In genomic region chr1:174273190-174273589, GRCh38 we compare ENCODE assay signal across 13 cellular contexts.
DNase-seq lines count a peak whose midpoint lies in the region; ATAC-seq and TF ChIP-seq lines count a peak whose summit lies in the region.
"Had no signal": no experiment of that assay in that cellular context is flagged by ENCODE, and none has a peak within 500 bp of the region (broad histone marks: within the 10 kb centered on the region; RNA-seq: fewer than 3 reads in every experiment).

No MANE protein-coding gene starts in this region.

- H3K36me3 Mint-ChIP-seq in nephron progenitor cell (ENCODE audit: low read depth) (no peaks in the 10 kb centered on the region), natural killer cell (no peaks in the 10 kb centered on the region)
- peaks cover 17% of the 10 kb centered on the region for H3K36me3 Mint-ChIP-seq in activated T-helper 17 cell treated with anti-CD3 and anti-CD28 coated beads, Interleukin-2, amount 50 U/mL, for 72 hours (ENCODE audit: low read depth)

- peaks cover 66% of the 10 kb centered on the region for H3F3A ChIP-seq in DOHH2 (ENCODE audit: control insufficient read depth, insufficient read depth)

- H3K27ac Mint-ChIP-seq in nephron progenitor cell (peak overlapping the region; percentile 3), natural killer cell (no peak overlapping the region)
- no peak overlapping the region for H3K27ac Mint-ChIP-seq in activated T-helper 17 cell treated with anti-CD3 and anti-CD28 coated beads, Interleukin-2, amount 50 U/mL, for 72 hours
- H3K27ac Mint-ChIP-seq: CD4-positive, CD25-positive, alpha-beta regulatory T cell had no signal

- H3K4me2 ChIP-seq in DOHH2 (ENCODE audit: low read length): peak overlapping the region; percentile 60
- H3K4me2 ChIP-seq: KMS-11 had no signal

- H3K27me3 Mint-ChIP-seq in nephron progenitor cell (ENCODE audit: low read depth, poor library complexity) (no peaks in the 10 kb centered on the region), natural killer cell (ENCODE audit: low read depth in 2 of 2) (no peaks in the 10 kb centered on the region)
- no peaks in the 10 kb centered on the region for H3K27me3 Mint-ChIP-seq in activated T-helper 17 cell treated with anti-CD3 and anti-CD28 coated beads, Interleukin-2, amount 50 U/mL, for 72 hours
- H3K27me3 Mint-ChIP-seq: CD4-positive, CD25-positive, alpha-beta regulatory T cell had no signal

- no peaks in the 10 kb centered on the region for H3K4me1 Mint-ChIP-seq in nephron progenitor cell
- H3K4me1 Mint-ChIP-seq in activated T-helper 17 cell treated with anti-CD3 and anti-CD28 coated beads, Interleukin-2, amount 50 U/mL, for 72 hours: no peaks in the 10 kb centered on the region
- no peaks in the 10 kb centered on the region for H3K4me1 Mint-ChIP-seq in natural killer cell

- H3K36me3 ChIP-seq in DOHH2 (ENCODE audit: control insufficient read depth, low read length): peaks cover 47% of the 10 kb centered on the region
- H3K36me3 ChIP-seq: HAP-1 had no signal

- H3K4me1 ChIP-seq in DOHH2 (ENCODE audit: control insufficient read depth, low read length): peaks cover 85% of the 10 kb centered on the region

- peak overlapping the region; percentile 96 for H3K27ac ChIP-seq in DOHH2 (ENCODE audit: low read depth, low read length)
- H3K27ac ChIP-seq: BLaER1 treated with 17β-estradiol and CSF1 and Interleukin-3, amounts not matched to agents 10 nM and 100 nM; KMS-11 had no signal

- H3K9me2 ChIP-seq in DOHH2 (replicated peaks; ENCODE audit: control insufficient read depth, low read length): no peaks in the 10 kb centered on the region

- no peaks in the 10 kb centered on the region for H3K9me3 ChIP-seq in DOHH2 (ENCODE audit: control insufficient read depth, insufficient read depth, low read length)
- H3K9me3 ChIP-seq: HAP-1 had no signal

- intact Hi-C loops in natural killer cell (cut with micrococcal nuclease): no loop called here

- H3K4me3 ChIP-seq in DOHH2 (ENCODE audit: low read length): peak overlapping the region; percentile 58
- H3K4me3 ChIP-seq: BLaER1 treated with 17β-estradiol and CSF1 and Interleukin-3, amounts not matched to agents 10 nM and 100 nM; HAP-1 had no signal

- no peaks in the 10 kb centered on the region for H3K27me3 ChIP-seq in DOHH2 (ENCODE audit: control insufficient read depth, low read length)
- H3K27me3 ChIP-seq: BLaER1 treated with 17β-estradiol and CSF1 and Interleukin-3, amounts not matched to agents 10 nM and 100 nM had no signal

- no peak for ATAC-seq in activated T-helper 17 cell treated with anti-CD3 and anti-CD28 coated beads, Interleukin-2, amount 50 U/mL, for 72 hours (replicated peaks)
- ATAC-seq in natural killer cell: no peak
- ATAC-seq: HepG2 had no signal

- H4K20me1 ChIP-seq in DOHH2 (ENCODE audit: control insufficient read depth, insufficient read depth, low read depth, low read length): no peaks in the 10 kb centered on the region
- H4K20me1 ChIP-seq: BLaER1 treated with 17β-estradiol and CSF1 and Interleukin-3, amounts not matched to agents 10 nM and 100 nM had no signal

- no peaks in the 10 kb centered on the region for H3K9me3 Mint-ChIP-seq in nephron progenitor cell
- H3K9me3 Mint-ChIP-seq in activated T-helper 17 cell treated with anti-CD3 and anti-CD28 coated beads, Interleukin-2, amount 50 U/mL, for 72 hours: no peaks in the 10 kb centered on the region
- H3K9me3 Mint-ChIP-seq in natural killer cell: no peaks in the 10 kb centered on the region
- H3K9me3 Mint-ChIP-seq: CD4-positive, CD25-positive, alpha-beta regulatory T cell had no signal

- DNase-seq in NAMALWA (ENCODE audit: low spot score) (peak; percentile 74), nephron progenitor cell (no peak), natural killer cell (no peak), NCI-H510A treated with DMSO at 0.1 percent for 48 hours (lab: John Stamatoyannopoulos, UW) (no peak)
- DNase-seq: CD4-positive, CD25-positive, alpha-beta regulatory T cell; DMS79; EL had no signal

- H3K4me3 Mint-ChIP-seq in nephron progenitor cell (no peak overlapping the region), natural killer cell (no peak overlapping the region)
- H3K4me3 Mint-ChIP-seq in activated T-helper 17 cell treated with anti-CD3 and anti-CD28 coated beads, Interleukin-2, amount 50 U/mL, for 72 hours: no peak overlapping the region
- H3K4me3 Mint-ChIP-seq: CD4-positive, CD25-positive, alpha-beta regulatory T cell had no signal

- H3K79me2 ChIP-seq in DOHH2 (ENCODE audit: control insufficient read depth, low read length): peaks cover 10% of the 10 kb centered on the region

- TF ChIP-seq CTCF in DOHH2 (IDR thresholded peaks at IDR 0.05; ENCODE audit: low read depth, low read length, poor library complexity, severe bottlenecking) (no peak), nephron progenitor cell (IDR thresholded peaks at IDR 0.05) (no peak), natural killer cell (IDR thresholded peaks at IDR 0.05) (no peak)
